In genomic region chr1:63909511-63909910, GRCh38 we compare ENCODE assay signal across 20 cellular contexts.
DNase-seq lines count a peak whose midpoint lies in the region; ATAC-seq and TF ChIP-seq lines count a peak whose summit lies in the region.
"Had no signal": no experiment of that assay in that cellular context is flagged by ENCODE, and none has a peak within 500 bp of the region (broad histone marks: within the 10 kb centered on the region; RNA-seq: fewer than 3 reads in every experiment).

No MANE protein-coding gene starts in this region.

- TF ChIP-seq CTCF in GM23338 (conservative IDR thresholded peaks at IDR 0.05; ENCODE audit: low read depth in 2 of 2) = no peak
- no peak for TF ChIP-seq CTCF in brain (conservative IDR thresholded peaks at IDR 0.05)
- TF ChIP-seq CTCF in fibroblast of mammary gland (conservative IDR thresholded peaks at IDR 0.05; ENCODE audit: control insufficient read depth, insufficient read depth, low read depth, low read length) = no peak
- no peak for TF ChIP-seq CTCF in mesothelial cell of epicardium (IDR thresholded peaks at IDR 0.05; ENCODE audit: unreplicated experiment)
- TF ChIP-seq CTCF in ascending aorta (IDR thresholded peaks at IDR 0.05) = no peak

- peak overlapping the region; percentile 35; the same call in 1 of the 2 replicates for H3K4me2 ChIP-seq in GM23338
- H3K4me2 ChIP-seq: BLaER1 had no signal

- no peaks in the 10 kb centered on the region for H3K9me3 ChIP-seq in ascending aorta
- H3K9me3 ChIP-seq: BLaER1 had no signal

- H3K27me3 ChIP-seq in GM23338 (ENCODE audit: insufficient read depth) (no peaks in the 10 kb centered on the region), ascending aorta (no peaks in the 10 kb centered on the region)
- H3K27me3 ChIP-seq: BLaER1 had no signal

- H3K9me3 Mint-ChIP-seq in GM23338 = no peaks in the 10 kb centered on the region
- no peaks in the 10 kb centered on the region for H3K9me3 Mint-ChIP-seq in brain
- no peaks in the 10 kb centered on the region for H3K9me3 Mint-ChIP-seq in mesothelial cell of epicardium
- H3K9me3 Mint-ChIP-seq: CD8-positive, alpha-beta T cell had no signal

- ATAC-seq in GM23338 (no peak), GM21423 (IDR thresholded peaks at IDR 0.05; ENCODE audit: unreplicated experiment) (no peak), HG02623 (IDR thresholded peaks at IDR 0.05; ENCODE audit: unreplicated experiment) (no peak)
- ATAC-seq: CD8-positive, alpha-beta T cell; GM12878 had no signal

- no peaks in the 10 kb centered on the region for H3K9me2 ChIP-seq in GM23338 (ENCODE audit: insufficient read depth)

- H3K27me3 Mint-ChIP-seq in GM23338 (ENCODE audit: insufficient read depth, low read depth, poor library complexity) (peaks cover 6% of the 10 kb centered on the region), brain (peaks cover 3% of the 10 kb centered on the region), mesothelial cell of epicardium (ENCODE audit: low read depth) (no peaks in the 10 kb centered on the region)

- H2AFZ ChIP-seq in GM23338 = no peak overlapping the region

- H3K27ac ChIP-seq in GM23338 (ENCODE audit: low read depth) (no peak overlapping the region; the same call in 1 of the 2 replicates), ascending aorta (peak overlapping the region in 1 of 2 donors; percentile 56)
- H3K27ac ChIP-seq: BLaER1 had no signal

- no peaks in the 10 kb centered on the region; the same call in 1 of the 2 replicates for H3F3A ChIP-seq in GM23338 (replicated peaks; ENCODE audit: low read depth)

- H4K20me1 ChIP-seq in GM23338 (replicated peaks; ENCODE audit: insufficient read depth) = no peaks in the 10 kb centered on the region
- H4K20me1 ChIP-seq: BLaER1 had no signal

- H3K4me3 ChIP-seq in GM23338 (no peak overlapping the region), fibroblast of mammary gland (ENCODE audit: control insufficient read depth, low read depth, low read length) (no peak overlapping the region), ascending aorta (no peak overlapping the region)
- H3K4me3 ChIP-seq: BLaER1, GM12878 had no signal

- H3K4me1 ChIP-seq in GM23338 (ENCODE audit: insufficient read depth) = peaks cover 91% of the 10 kb centered on the region
- peaks cover 3 to 30% of the 10 kb centered on the region in 2 donors for H3K4me1 ChIP-seq in ascending aorta

- intact Hi-C loops in ascending aorta (cut with DNase I) = no loop called here

- H3K4me1 Mint-ChIP-seq in GM23338 = peaks cover 93% of the 10 kb centered on the region
- peaks cover 53% of the 10 kb centered on the region for H3K4me1 Mint-ChIP-seq in brain
- H3K4me1 Mint-ChIP-seq in mesothelial cell of epicardium = peaks cover 78% of the 10 kb centered on the region

- no peak overlapping the region; the same call in 2 of the 3 replicates for H3K4me3 Mint-ChIP-seq in GM23338
- H3K4me3 Mint-ChIP-seq in brain = no peak overlapping the region
- no peak overlapping the region for H3K4me3 Mint-ChIP-seq in mesothelial cell of epicardium
- H3K4me3 Mint-ChIP-seq: CD8-positive, alpha-beta T cell had no signal

- H3K79me2 ChIP-seq in GM23338 (replicated peaks; ENCODE audit: insufficient read depth) = peaks cover 95% of the 10 kb centered on the region

- H3K36me3 ChIP-seq in GM23338 (ENCODE audit: insufficient read depth) = no peaks in the 10 kb centered on the region
- H3K36me3 ChIP-seq in ascending aorta = no peaks in the 10 kb centered on the region
- H3K36me3 ChIP-seq: BLaER1 had no signal

- DNase-seq in GM23338 (ENCODE audit: low spot score) (no peak), fibroblast of mammary gland (ENCODE audit: low read depth) (peak; percentile 64), mesothelial cell of epicardium (ENCODE audit: low spot score in 2 of 2, unreplicated experiment in 2 of 2) (no peak), ascending aorta (ENCODE audit: low spot score in 2 of 2) (no peak)
- DNase-seq in stimulated activated naive CD4-positive, alpha-beta T cell treated with Interleukin-2 at 50 U/mL for 16 hours (lab: John Stamatoyannopoulos, UW) = no peak
- DNase-seq: ACHN; CD8-positive, alpha-beta T cell; COR-L47; DMS 273 treated with DMSO at 0.1 percent for 48 hours; DMS53; DND-41; EL; GOT3; H7; KG1 had no signal

- no peaks in the 10 kb centered on the region for H3K36me3 Mint-ChIP-seq in GM23338 (ENCODE audit: low read depth)
- H3K36me3 Mint-ChIP-seq in brain = no peaks in the 10 kb centered on the region
- no peaks in the 10 kb centered on the region for H3K36me3 Mint-ChIP-seq in mesothelial cell of epicardium
- H3K36me3 Mint-ChIP-seq: CD8-positive, alpha-beta T cell had no signal

- H3K27ac Mint-ChIP-seq in GM23338 (peak overlapping the region; percentile 99), brain (peak overlapping the region in 3 of 5 experiments; percentile 24 to 77 (median 34)), mesothelial cell of epicardium (peak overlapping the region; percentile 78)
- H3K27ac Mint-ChIP-seq: CD8-positive, alpha-beta T cell had no signal

TF ChIP-seq in GM23338, 12 proteins besides CTCF, POLR2A, EP300 and RAD21 (continues in another document):
- TF ChIP-seq STAT1 (IDR thresholded peaks at IDR 0.05; ENCODE audit: unreplicated experiment) = no peak
- no peak for TF ChIP-seq ZNF462 (CRISPR knock-in tag; IDR thresholded peaks at IDR 0.05)
- TF ChIP-seq EZH2phosphoT487 (IDR thresholded peaks at IDR 0.05; ENCODE audit: unreplicated experiment) = no peak

Comparison
In these comparisons a context has a peak if more than half of its experiments do, and no peak if none do; other contexts are left out.
1. H3K27ac Mint-ChIP-seq: peak in every context shown above with its lines; median percentile 99 in GM23338; 78 in mesothelial cell of epicardium; 34 in brain.